8 cellular contexts compared by ENCODE assay signal in the genomic region with DNA sequence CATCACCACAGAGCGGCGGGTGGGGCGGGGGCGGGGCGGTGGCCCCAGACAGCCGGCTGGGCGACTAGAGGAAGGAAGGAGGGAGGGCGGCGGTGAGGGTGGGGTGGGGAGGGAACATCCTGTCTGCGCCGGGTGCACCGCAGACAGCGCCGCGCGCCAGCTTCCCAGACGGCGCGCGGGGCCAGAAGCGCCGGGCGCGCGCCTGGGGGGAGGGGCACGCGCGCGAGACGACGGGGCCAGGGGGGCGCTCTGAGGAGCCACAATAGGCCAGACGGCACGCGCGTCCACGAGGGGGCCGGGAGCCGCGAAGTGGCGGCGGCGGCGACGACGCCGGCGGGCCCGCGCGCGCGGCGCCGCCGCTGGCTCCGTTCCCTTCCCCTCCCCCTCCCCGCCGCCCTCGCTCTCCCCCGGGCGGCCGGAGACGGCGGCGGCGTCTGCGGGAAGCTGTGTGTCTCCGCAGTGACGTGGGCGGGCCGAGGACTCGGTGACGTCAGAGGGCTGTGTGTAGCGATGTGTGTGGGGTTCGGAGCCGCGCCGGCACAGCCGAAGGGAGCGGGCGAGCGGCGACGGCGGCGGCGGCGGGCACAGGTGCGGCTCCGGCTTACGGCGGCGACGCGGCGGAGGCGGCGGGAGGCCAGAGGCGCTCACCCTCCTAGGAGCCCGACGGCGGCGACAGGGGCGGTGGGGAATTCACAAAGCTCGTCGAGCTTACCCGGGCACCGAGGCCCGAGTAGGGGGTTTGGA. TPM values are rescaled to one million over a fixed set of nuclear protein-coding genes. Genes with fewer than 3 reads are reported as not detected.
DNase-seq lines count a peak whose midpoint lies in the region; ATAC-seq and TF ChIP-seq lines count a peak whose summit lies in the region.

A gene with protein sequence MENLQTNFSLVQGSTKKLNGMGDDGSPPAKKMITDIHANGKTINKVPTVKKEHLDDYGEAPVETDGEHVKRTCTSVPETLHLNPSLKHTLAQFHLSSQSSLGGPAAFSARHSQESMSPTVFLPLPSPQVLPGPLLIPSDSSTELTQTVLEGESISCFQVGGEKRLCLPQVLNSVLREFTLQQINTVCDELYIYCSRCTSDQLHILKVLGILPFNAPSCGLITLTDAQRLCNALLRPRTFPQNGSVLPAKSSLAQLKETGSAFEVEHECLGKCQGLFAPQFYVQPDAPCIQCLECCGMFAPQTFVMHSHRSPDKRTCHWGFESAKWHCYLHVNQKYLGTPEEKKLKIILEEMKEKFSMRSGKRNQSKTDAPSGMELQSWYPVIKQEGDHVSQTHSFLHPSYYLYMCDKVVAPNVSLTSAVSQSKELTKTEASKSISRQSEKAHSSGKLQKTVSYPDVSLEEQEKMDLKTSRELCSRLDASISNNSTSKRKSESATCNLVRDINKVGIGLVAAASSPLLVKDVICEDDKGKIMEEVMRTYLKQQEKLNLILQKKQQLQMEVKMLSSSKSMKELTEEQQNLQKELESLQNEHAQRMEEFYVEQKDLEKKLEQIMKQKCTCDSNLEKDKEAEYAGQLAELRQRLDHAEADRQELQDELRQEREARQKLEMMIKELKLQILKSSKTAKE (plus strand): TSS at position 540 of the 744 bp plus-strand sequence. CDS start 2,617 bp downstream, outside the sequence.

- H2AFZ ChIP-seq in mammary epithelial cell (ENCODE audit: low read depth, low read length), result peak within 1 kb of the TSS; percentile 90
- no peak within 1 kb of the TSS for H2AFZ ChIP-seq in smooth muscle cell (ENCODE audit: low read depth)

- ATAC-seq in GM18909 (IDR thresholded peaks at IDR 0.05; ENCODE audit: poor library complexity, unreplicated experiment), result peak; percentile 65
- peak; percentile 64 for ATAC-seq in HG03159 (IDR thresholded peaks at IDR 0.05; ENCODE audit: unreplicated experiment)

- H3K27ac ChIP-seq in mammary epithelial cell (ENCODE audit: insufficient read depth, low read depth, low read length) (peak within 1 kb of the TSS; percentile 77), smooth muscle cell (ENCODE audit: low read depth) (peak within 1 kb of the TSS; percentile 99)

- POLR2A ChIA-PET in AG04449 (lab: Yijun Ruan, JAX), result interaction anchor here (0.6 to 2.5 kb wide), 7 partner anchors 9 to 512 kb away, joined by 3 to 7 read pairs (median 5); a partner anchor contains a TSS

- TF ChIP-seq CTCF in AG04449 (IDR thresholded peaks at IDR 0.05; ENCODE audit: insufficient read depth, low read length, missing control alignments), result peak; percentile 30
- TF ChIP-seq CTCF in WI38 (IDR thresholded peaks at IDR 0.05; ENCODE audit: low read depth, low read length), result no peak
- TF ChIP-seq CTCF in mammary epithelial cell (conservative IDR thresholded peaks at IDR 0.05 in 1 of 2, IDR thresholded peaks at IDR 0.05 in 1 of 2; ENCODE audit: extremely low read depth in 1 of 2, insufficient read depth in 1 of 2, low read depth in 1 of 2, low read length in 2 of 2), result peak in 1 of 2 donors; percentile 37
- TF ChIP-seq CTCF in smooth muscle cell (IDR thresholded peaks at IDR 0.05; ENCODE audit: borderline replicate concordance, insufficient read depth, poor library complexity, severe bottlenecking), result no peak

- in situ Hi-C loops in mammary epithelial cell (cut with MboI; ENCODE audit: low sequenced_read_pairs in 2 of 2), result no loop called here

- H3F3A ChIP-seq in smooth muscle cell (ENCODE audit: low read depth), result peaks cover 23% of the 10 kb centered on the region

- H4K20me1 ChIP-seq in mammary epithelial cell (ENCODE audit: insufficient read depth, low read length), result no peaks in the 10 kb centered on the region
- peaks cover 42% of the 10 kb centered on the region for H4K20me1 ChIP-seq in smooth muscle cell (ENCODE audit: low read depth)

- H3K4me1 ChIP-seq in mammary epithelial cell (ENCODE audit: insufficient read depth, low read length) (peaks cover 21% of the 10 kb centered on the region), smooth muscle cell (ENCODE audit: low read depth) (peaks cover 29% of the 10 kb centered on the region)

- CTCF ChIA-PET in AG04449 (lab: Yijun Ruan, JAX), result interaction anchor here (1.6 to 1.9 kb wide), 4 partner anchors 9 to 18 kb away, joined by 4 to 9 read pairs (median 6); no protein-coding TSS in a partner anchor
- CTCF ChIA-PET in mammary epithelial cell (lab: Charles Lee; ENCODE audit: low non-redundant PET), result no interaction called here

- intact Hi-C loops in mammary epithelial cell (cut with micrococcal nuclease), result loop anchor here (5.0 kb wide), 1 partner anchor 170 kb away; no protein-coding TSS in a partner anchor

- peak; percentile 63 for DNase-seq in AG04449 (ENCODE audit: low read depth, low spot score)
- DNase-seq in NCI-H2227 (lab: John Stamatoyannopoulos, UW; ENCODE audit: unreplicated experiment), result peak; percentile 98
- DNase-seq in mammary epithelial cell, result peak; percentile 95
- DNase-seq in iPS-NIHi7 (ENCODE audit: extremely low spot score), result peak; percentile 73
- peak; percentile 92 for DNase-seq in smooth muscle cell (lab: John Stamatoyannopoulos, UW; ENCODE audit: unreplicated experiment)

- peak within 1 kb of the TSS; percentile 83 for H3K4me3 ChIP-seq in AG04449 (ENCODE audit: low read depth, low read length)
- peak within 1 kb of the TSS; percentile 79 for H3K4me3 ChIP-seq in WI38 (ENCODE audit: low read depth, low read length)
- H3K4me3 ChIP-seq in mammary epithelial cell (replicated peaks in 1 of 3; ENCODE audit: insufficient read depth in 1 of 3, low read depth in 2 of 3, low read length in 3 of 3), result peak within 1 kb of the TSS; percentile 78 to 89 (median 86)
- peak within 1 kb of the TSS; percentile 89 for H3K4me3 ChIP-seq in smooth muscle cell

- WGBS in mammary epithelial cell (ENCODE audit: low coverage, missing lambda C conversion rate), result 1% methylated on average over 16 of the region's 110 CpGs
- 0% methylated on average over 32 of the region's 110 CpGs for WGBS in smooth muscle cell (ENCODE audit: low lambda C conversion rate)

- H3K27me3 ChIP-seq in mammary epithelial cell (ENCODE audit: insufficient read depth, low read length) (no peaks in the 10 kb centered on the region), smooth muscle cell (ENCODE audit: low read depth) (no peaks in the 10 kb centered on the region)

- dilution Hi-C loops in mammary epithelial cell (cut with HindIII; ENCODE audit: low sequenced_read_pairs), result no loop called here

- H3K4me2 ChIP-seq in mammary epithelial cell (ENCODE audit: insufficient read depth, low read depth, low read length) (peak within 1 kb of the TSS; percentile 90), smooth muscle cell (peak within 1 kb of the TSS; percentile 90)

- H3K79me2 ChIP-seq in mammary epithelial cell (ENCODE audit: insufficient read depth, low read length) (peaks cover 39% of the 10 kb centered on the region), smooth muscle cell (ENCODE audit: low read depth) (peaks cover 42% of the 10 kb centered on the region)

- no peaks in the 10 kb centered on the region for H3K9me3 ChIP-seq in mammary epithelial cell (replicated peaks; ENCODE audit: insufficient read depth, low read length)
- H3K9me3 ChIP-seq in smooth muscle cell (replicated peaks; ENCODE audit: low read depth), result no peaks in the 10 kb centered on the region

- H3K9ac ChIP-seq in mammary epithelial cell (ENCODE audit: insufficient read depth, low read length) (peak within 1 kb of the TSS; percentile 81), smooth muscle cell (ENCODE audit: low read depth) (peak within 1 kb of the TSS; percentile 99)

- H3K36me3 ChIP-seq in mammary epithelial cell (ENCODE audit: insufficient read depth, low read length) (peaks cover 9% of the 10 kb centered on the region), smooth muscle cell (ENCODE audit: low read depth) (peaks cover 9% of the 10 kb centered on the region)

- no TSS peak for BruUV-seq in mammary epithelial cell (replicated peaks; lab: Mats Ljungman, UMichigan)

RNA-seq across cellular contexts. Expression of the gene that starts here (rescaled TPM):
- 10 to 100 TPM; 28.6 to 38.8 TPM for total RNA-seq in mammary epithelial cell
- 5.9 TPM for polyA plus RNA-seq in mammary epithelial cell
- 23.7 TPM for polyA minus RNA-seq in mammary epithelial cell
- total RNA-seq in smooth muscle cell, result 167 and 207 TPM in 2 replicates
- polyA plus RNA-seq in smooth muscle cell, result 22.0 and 45.0 TPM in 2 replicates

Comparison
In these comparisons a context has a peak if more than half of its experiments do, and no peak if none do; other contexts are left out.
1. Peak in every context shown above with its lines: DNase-seq, ATAC-seq, H3K4me3 ChIP-seq and H3K27ac ChIP-seq.